ENCODE assay signal across 8 cellular contexts in the genomic region with DNA sequence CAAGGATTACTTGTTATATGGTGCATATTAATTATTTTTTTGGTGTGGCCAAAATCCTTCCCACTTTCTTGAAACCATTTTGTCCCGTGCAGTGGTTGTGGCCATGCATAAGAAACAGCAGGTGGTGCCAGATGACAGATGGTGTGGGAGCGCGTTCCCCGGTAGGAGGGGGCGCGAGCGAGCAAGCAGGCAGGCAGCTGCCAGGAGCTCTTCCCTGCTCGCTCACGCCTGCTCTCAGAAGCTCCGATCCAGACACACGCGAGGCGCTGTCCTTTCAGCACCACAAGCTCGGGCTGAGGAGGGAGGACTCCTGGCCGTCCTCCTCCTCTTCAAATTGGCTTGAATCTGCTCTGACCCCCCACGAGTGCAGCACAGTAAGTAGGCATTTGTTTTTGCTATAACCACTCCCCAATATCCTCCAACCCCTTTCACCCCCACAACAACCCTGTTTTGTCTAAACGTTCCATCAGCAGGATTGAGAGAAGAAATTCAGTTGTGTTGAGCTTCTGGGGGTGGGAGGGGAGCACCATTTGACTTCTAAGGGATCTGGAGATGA. TPM values are rescaled to one million over a fixed set of nuclear protein-coding genes. Genes with fewer than 3 reads are reported as not detected.
DNase-seq lines count a peak whose midpoint lies in the region; ATAC-seq, FAIRE-seq and TF ChIP-seq lines count a peak whose summit lies in the region.

A gene (plus strand): TSS at position 237 of the 556 bp plus-strand sequence. CDS start 1,050 bp downstream, outside the sequence.

- H3K4me2 ChIP-seq in H1 (ENCODE audit: insufficient read depth in 1 of 2, low read depth in 2 of 2, low read length in 2 of 2) = no peak within 1 kb of the TSS

- no peak within 1 kb of the TSS for H3K4ac ChIP-seq in H1 (replicated peaks; ENCODE audit: insufficient read length, low read depth, low read length)

- DNase-seq in A172 (ENCODE audit: low spot score) (peak; percentile 96), GM12891 (ENCODE audit: insufficient read length, low spot score) (peak; percentile 39), NCI-H1436 treated with DMSO at 0.1 percent for 48 hours (lab: John Stamatoyannopoulos, UW) (peak; percentile 0), SK-N-MC (ENCODE audit: low read depth, low spot score) (peak; percentile 75), H1 (ENCODE audit: low read depth in 1 of 2, low spot score in 2 of 2) (peak; percentile 83 to 87), lower lobe of right lung (peak; percentile 75), thyroid gland (peak; percentile 87 to 91)

- H4K8ac ChIP-seq in H1 (ENCODE audit: extremely low read depth, insufficient read depth, low read length) = no peak within 1 kb of the TSS

- no peak within 1 kb of the TSS for H3K56ac ChIP-seq in H1 (replicated peaks; ENCODE audit: insufficient read length, low read depth, low read length)

- intact Hi-C loops in lower lobe of right lung (cut with DNase I) = loop anchor here (10.0 kb wide), 1 partner anchor 269 kb away; no protein-coding TSS in a partner anchor
- intact Hi-C loops in thyroid gland (cut with DNase I) = loop anchor here (5.0 kb wide), 1 partner anchor 267 kb away; no protein-coding TSS in a partner anchor

- H3K27ac ChIP-seq in SK-N-MC (no peak within 1 kb of the TSS), H1 (ENCODE audit: low read depth, low read length) (no peak within 1 kb of the TSS), lower lobe of right lung (no peak within 1 kb of the TSS), thyroid gland (no peak within 1 kb of the TSS)

- no peaks in the 10 kb centered on the region for H3K23me2 ChIP-seq in H1 (ENCODE audit: low read depth, low read length)

- CTCF ChIA-PET in H1 (lab: Charles Lee; ENCODE audit: partially characterized antibody) = interaction anchor here (0.6 to 8.6 kb wide), 37 partner anchors 9 to 842 kb away, joined by 3 to 187 read pairs (median 3); no protein-coding TSS in a partner anchor

- 7% methylated on average over 17 of the region's 17 CpGs; no CpG with 5 or more reads in 1 of the 2 experiments for WGBS in H1 (ENCODE audit: extremely low coverage in 1 of 2, insufficient coverage in 1 of 2, insufficient read length in 1 of 2, insufficient replicate concordance in 2 of 2, low coverage in 1 of 2, low lambda C conversion rate in 2 of 2, missing lambda C conversion rate in 1 of 2), 2 experiments
- WGBS in thyroid gland, 2 donors = 5% methylated on average over 17 of the region's 17 CpGs

- POLR2A ChIA-PET in H1 (lab: Charles Lee; ENCODE audit: partially characterized antibody) = interaction anchor here (0.9 to 2.4 kb wide), 2 partner anchors 267 to 271 kb away, joined by 3 to 9 read pairs; no protein-coding TSS in a partner anchor

- peak within 1 kb of the TSS; percentile 97; the same call in 1 of the 2 replicates for H2BK15ac ChIP-seq in H1 (ENCODE audit: low read length)

- H2AFZ ChIP-seq in H1 (ENCODE audit: low read length) = no peak within 1 kb of the TSS

- H3K79me1 ChIP-seq in H1 (ENCODE audit: low read depth, low read length) = no peaks in the 10 kb centered on the region

- H3K27me3 ChIP-seq in H1 (replicated peaks in 1 of 4; ENCODE audit: control insufficient read depth in 3 of 4, extremely low read depth in 1 of 4, insufficient read depth in 3 of 4, low read length in 3 of 4) (no peaks in the 10 kb centered on the region), lower lobe of right lung (ENCODE audit: low read depth) (peaks cover 12% of the 10 kb centered on the region), thyroid gland (no peaks in the 10 kb centered on the region)

- no peak within 1 kb of the TSS for H3K9ac ChIP-seq in SK-N-MC (ENCODE audit: insufficient read length)
- H3K9ac ChIP-seq in H1 (replicated peaks in 1 of 4; ENCODE audit: extremely low read depth in 1 of 4, low read depth in 3 of 4, low read length in 3 of 4) = no peak within 1 kb of the TSS

- H3K4me3 ChIP-seq in SK-N-MC (no peak within 1 kb of the TSS), H1 (ENCODE audit: extremely low read depth in 1 of 4, insufficient read depth in 2 of 4, low read depth in 3 of 4, low read length in 4 of 4) (no peak within 1 kb of the TSS), lower lobe of right lung (no peak within 1 kb of the TSS), thyroid gland (replicated peaks in 1 of 3) (no peak within 1 kb of the TSS)

- H3K36me3 ChIP-seq in SK-N-MC (ENCODE audit: insufficient read depth, low read length) = no peaks in the 10 kb centered on the region
- no peaks in the 10 kb centered on the region for H3K36me3 ChIP-seq in H1 (ENCODE audit: control insufficient read depth in 2 of 4, insufficient read depth in 4 of 4, low read length in 3 of 4)
- H3K36me3 ChIP-seq in lower lobe of right lung = no peaks in the 10 kb centered on the region
- H3K36me3 ChIP-seq in thyroid gland = no peaks in the 10 kb centered on the region

- H4K91ac ChIP-seq in H1 (replicated peaks; ENCODE audit: insufficient read length, low read length) = no peak within 1 kb of the TSS

- no peak within 1 kb of the TSS for H2AK5ac ChIP-seq in H1 (ENCODE audit: low read depth, low read length)

- no peak within 1 kb of the TSS for H3K18ac ChIP-seq in H1 (ENCODE audit: extremely low read depth, low read length)

- H4K5ac ChIP-seq in H1 (ENCODE audit: insufficient read length, low read depth, low read length) = no peak within 1 kb of the TSS

- H2BK20ac ChIP-seq in H1 (ENCODE audit: low read length) = 0 out of 2 replicates have a peak within 1 kb of the TSS, but pooled peaks have one; percentile 34

- no peak within 1 kb of the TSS for H2BK120ac ChIP-seq in H1 (replicated peaks; ENCODE audit: low read depth, low read length)

- H3K14ac ChIP-seq in H1 (ENCODE audit: insufficient read length) = no peak within 1 kb of the TSS

- peak; percentile 98 to 100 for TF ChIP-seq RAD21 in H1 (IDR thresholded peaks at IDR 0.05 in 1 of 2, conservative IDR thresholded peaks at IDR 0.05 in 1 of 2; ENCODE audit: low read depth in 2 of 2, low read length in 2 of 2)

- no peak for TF ChIP-seq POLR2A in GM12891 (IDR thresholded peaks at IDR 0.05; ENCODE audit: low read depth, low read length)
- no peak for TF ChIP-seq POLR2A in H1 (IDR thresholded peaks at IDR 0.05; ENCODE audit: control extremely low read depth in 1 of 2, low read depth in 2 of 2, low read length in 2 of 2)
- no peak for TF ChIP-seq POLR2A in thyroid gland (IDR thresholded peaks at IDR 0.05)

- H3K79me2 ChIP-seq in H1 (ENCODE audit: control insufficient read depth in 1 of 2, insufficient read depth in 2 of 2, low read length in 2 of 2) = no peaks in the 10 kb centered on the region

- H3K4me1 ChIP-seq in H1 (replicated peaks in 1 of 4; ENCODE audit: control insufficient read depth in 3 of 4, insufficient read depth in 4 of 4, low read length in 3 of 4) (no peaks in the 10 kb centered on the region), lower lobe of right lung (no peaks in the 10 kb centered on the region), thyroid gland (no peaks in the 10 kb centered on the region)

- TF ChIP-seq CTCF in H1 (IDR thresholded peaks at IDR 0.05; ENCODE audit: control extremely low read depth in 1 of 3, insufficient read depth in 1 of 3, low read depth in 1 of 3, low read length in 3 of 3) = peak; percentile 80 to 95 (median 81)
- peak; percentile 48 for TF ChIP-seq CTCF in lower lobe of right lung (IDR thresholded peaks at IDR 0.05)
- TF ChIP-seq CTCF in thyroid gland (IDR thresholded peaks at IDR 0.05) = peak in 5 of 6 experiments; percentile 30 to 66 (median 59)

- no peak within 1 kb of the TSS for H2BK12ac ChIP-seq in H1 (ENCODE audit: low read depth, low read length)

- H4K20me1 ChIP-seq in H1 (replicated peaks in 1 of 2; ENCODE audit: control insufficient read depth in 1 of 2, insufficient read depth in 2 of 2, low read length in 2 of 2) = peaks cover 0 to 3% of the 10 kb centered on the region in 2 experiments

- H2BK5ac ChIP-seq in H1 (ENCODE audit: low read depth, low read length) = no peak within 1 kb of the TSS

- H3K9me3 ChIP-seq in SK-N-MC (ENCODE audit: low read depth, low read length) = no peaks in the 10 kb centered on the region
- no peaks in the 10 kb centered on the region for H3K9me3 ChIP-seq in H1 (ENCODE audit: insufficient read depth in 2 of 2, low read depth in 1 of 2, low read length in 1 of 2)
- H3K9me3 ChIP-seq in lower lobe of right lung = no peaks in the 10 kb centered on the region
- no peaks in the 10 kb centered on the region for H3K9me3 ChIP-seq in thyroid gland

- no peak within 1 kb of the TSS for H3K23ac ChIP-seq in H1 (ENCODE audit: insufficient read length)

- FAIRE-seq in GM12891 (lab: Jason Lieb, UNC) (peak; percentile 59), H1 (lab: Jason Lieb, UNC) (peak; percentile 96)

- peak; percentile 82 for ATAC-seq in HG02870 (IDR thresholded peaks at IDR 0.05; ENCODE audit: unreplicated experiment)
- ATAC-seq in lower lobe of right lung = peak; percentile 81 to 94

- no peak for TF ChIP-seq EP300 in H1 (IDR thresholded peaks at IDR 0.05; ENCODE audit: borderline replicate concordance in 1 of 2, low read depth in 2 of 2, low read length in 2 of 2)

TF ChIP-seq in GM12891, 5 proteins besides CTCF, POLR2A, EP300 and RAD21 (continues in another document):
- TF ChIP-seq TAF1 (IDR thresholded peaks at IDR 0.05; ENCODE audit: low read depth, low read length) (no peak), POLR2AphosphoS5 (IDR thresholded peaks at IDR 0.05; ENCODE audit: low read depth, low read length) (no peak), PAX5 (IDR thresholded peaks at IDR 0.05; ENCODE audit: insufficient read depth, low read length, severe bottlenecking) (no peak), POU2F2 (IDR thresholded peaks at IDR 0.05; ENCODE audit: low read depth, low read length) (no peak)

TF ChIP-seq in H1, 55 proteins besides CTCF, POLR2A, EP300 and RAD21 (continues in another document):
- TF ChIP-seq, protein P1, sequence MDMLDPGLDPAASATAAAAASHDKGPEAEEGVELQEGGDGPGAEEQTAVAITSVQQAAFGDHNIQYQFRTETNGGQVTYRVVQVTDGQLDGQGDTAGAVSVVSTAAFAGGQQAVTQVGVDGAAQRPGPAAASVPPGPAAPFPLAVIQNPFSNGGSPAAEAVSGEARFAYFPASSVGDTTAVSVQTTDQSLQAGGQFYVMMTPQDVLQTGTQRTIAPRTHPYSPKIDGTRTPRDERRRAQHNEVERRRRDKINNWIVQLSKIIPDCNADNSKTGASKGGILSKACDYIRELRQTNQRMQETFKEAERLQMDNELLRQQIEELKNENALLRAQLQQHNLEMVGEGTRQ (IDR thresholded peaks at IDR 0.05; ENCODE audit: low read length) = no peak

RNA-seq across cellular contexts. Expression of the gene that starts here (rescaled TPM):
- 1.4 TPM in 1 of 2 replicates, not detected in the other for total RNA-seq in A172 (2014; rRNA removed; shearing (Covaris generic))
- polyA plus RNA-seq in GM12891 (2012; ENCODE audit: low read depth, missing spikeins) = 0.04 TPM
- total RNA-seq in H1 (2021; fragmentation: NEBNext Ultra II Directional; extraction: Animal tissue kit (Norgen Biotek cat#: 25700)) = 0.34 and 0.78 TPM in 2 replicates
- polyA plus RNA-seq in H1 (2011; rRNA removed) = 0.53 and 0.56 TPM in 2 replicates
- 0.74 TPM for polyA plus RNA-seq in H1 (2011; cell fraction: cytosol; rRNA removed)
- 2.0 TPM for polyA plus RNA-seq in H1 (2011; cell fraction: nucleus; rRNA removed)
- 0.39 to 0.65 TPM (median 0.48 TPM) in 4 replicates for polyA plus RNA-seq in H1 (2012, experiment 1 of 2)
- 0.12 TPM for polyA plus RNA-seq in H1 (2012, experiment 2 of 2)
- 0.32 TPM for polyA plus RNA-seq in H1 (2013, experiment 1 of 2)
- polyA plus RNA-seq in H1 (2013, experiment 2 of 2) = 0.29 TPM
- polyA minus RNA-seq in H1 (2011; rRNA and poly(A)+ RNA removed) = 0.19 and 1.8 TPM in 2 replicates
- not detected for polyA minus RNA-seq in H1 (2011; cell fraction: cytosol; rRNA and poly(A)+ RNA removed)
- 0.70 TPM for polyA minus RNA-seq in H1 (2011; cell fraction: nucleus; rRNA and poly(A)+ RNA removed)
- not detected for total RNA-seq in lower lobe of right lung
- 1 to 10 TPM in 2 of 4 donors, not detected in 2; 1.1 to 1.2 TPM for total RNA-seq in thyroid gland

Comparison
In these comparisons a context has a peak if more than half of its experiments do, and no peak if none do; other contexts are left out.
1. Peak in DNase-seq and ATAC-seq in lower lobe of right lung; RNA of the gene not detected or under 1 TPM.
2. DNase-seq: peak in every context shown above with its lines; median percentile 96 in A172; 89 in thyroid gland; 85 in H1; 75 in SK-N-MC; 75 in lower lobe of right lung; 39 in GM12891; 0 in NCI-H1436 treated with DMSO at 0.1 percent for 48 hours.